29 cellular contexts compared by ENCODE assay signal in the genomic region with DNA sequence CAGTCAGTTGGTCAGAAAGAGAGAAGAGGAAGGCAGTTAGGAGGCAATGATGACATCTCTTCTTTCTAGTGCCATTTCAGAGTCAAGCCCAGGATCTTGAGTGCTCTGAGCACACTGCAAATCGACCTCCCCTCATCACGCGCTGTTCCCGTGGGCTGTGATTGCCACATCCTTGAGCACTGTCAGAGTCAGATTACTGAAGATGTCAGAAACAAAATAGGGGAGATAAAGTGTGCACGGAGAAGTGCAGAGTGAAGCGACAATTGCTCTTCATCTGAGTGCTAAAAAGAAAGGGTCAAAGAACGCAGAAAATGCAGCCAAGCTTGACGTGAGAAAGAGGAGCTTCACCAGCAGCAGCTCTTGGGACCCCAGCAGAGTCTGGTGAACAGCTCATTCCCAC.
DNase-seq lines count a peak whose midpoint lies in the region; ATAC-seq, FAIRE-seq and TF ChIP-seq lines count a peak whose summit lies in the region.
"Had no signal": no experiment of that assay in that cellular context is flagged by ENCODE, and none has a peak within 500 bp of the region (broad histone marks: within the 10 kb centered on the region; RNA-seq: fewer than 3 reads in every experiment).

No MANE protein-coding gene starts in this region.

- H3K9me3 Mint-ChIP-seq in nephron progenitor cell: peaks cover 28% of the 10 kb centered on the region

- no peaks in the 10 kb centered on the region for H3K36me3 Mint-ChIP-seq in nephron progenitor cell (ENCODE audit: low read depth)
- H3K36me3 Mint-ChIP-seq: T-cell had no signal

- H3K27me3 ChIP-seq in BLaER1 treated with 17β-estradiol and CSF1 and Interleukin-3, amounts not matched to agents 10 nM and 100 nM: no peaks in the 10 kb centered on the region
- H3K27me3 ChIP-seq: SJSA1 had no signal

- H3K9ac ChIP-seq in BLaER1 treated with 17β-estradiol and CSF1 and Interleukin-3, amounts not matched to agents 10 nM and 100 nM: no peak overlapping the region
- H3K9ac ChIP-seq: GM23248 had no signal

- peak; percentile 9 for DNase-seq in NCI-H187 treated with DMSO at 0.1 percent for 48 hours (lab: John Stamatoyannopoulos, UW)
- DNase-seq in RCC 7860 (ENCODE audit: low spot score): peak; percentile 63
- no peak for DNase-seq in nephron progenitor cell
- DNase-seq in NCI-H2227 treated with DMSO at 0.1 percent for 48 hours (lab: John Stamatoyannopoulos, UW): no peak
- no peak for DNase-seq in GM03348 (ENCODE audit: low spot score)
- DNase-seq in Kasumi-1 (lab: John Stamatoyannopoulos, UW): no peak
- DNase-seq: C1 segment of cervical spinal cord; CD4-positive, alpha-beta memory T cell; COR-L47; DMS53; GM23248; H7; HFFc6; IMR-90; KG1; NCI-H1092; NCI-H1417 treated with DMSO at 0.1 percent for 48 hours; NCI-H1694 treated with DMSO at 0.1 percent for 48 hours; NCI-H2081 treated with DMSO at 0.1 percent for 48 hours; NCI-H446; NCI-H526; NCI-H82; NK-92 treated with Interleukin-12 subunit alpha and Interleukin-12 subunit beta, amount 100 ng/mL, for 24 hours; OCI-M1; T-cell had no signal

- H3K4me1 Mint-ChIP-seq in nephron progenitor cell: peaks cover 20% of the 10 kb centered on the region
- H3K4me1 Mint-ChIP-seq: CD4-positive, alpha-beta memory T cell; T-cell had no signal

- no peak overlapping the region for H3K4me3 ChIP-seq in BLaER1 treated with 17β-estradiol and CSF1 and Interleukin-3, amounts not matched to agents 10 nM and 100 nM
- H3K4me3 ChIP-seq: GM23248, SJSA1 had no signal

- peaks cover 0 to 20% (median 17%) of the 10 kb centered on the region in 10 experiments; a peak in 16 of 20 replicates for H3K4me1 ChIP-seq in BLaER1 treated with 17β-estradiol and CSF1 and Interleukin-3, amounts not matched to agents 10 nM and 100 nM
- H3K4me1 ChIP-seq: SJSA1 had no signal

- H3K9me3 ChIP-seq in BLaER1 treated with 17β-estradiol and CSF1 and Interleukin-3, amounts not matched to agents 10 nM and 100 nM (replicated peaks in 1 of 11): peaks cover 4 to 21% (median 14%) of the 10 kb centered on the region in 11 experiments; a peak in 13 of 22 replicates
- H3K9me3 ChIP-seq: SJSA1 had no signal

- H4K20me1 ChIP-seq in BLaER1 treated with 17β-estradiol and CSF1 and Interleukin-3, amounts not matched to agents 10 nM and 100 nM: no peaks in the 10 kb centered on the region

- H3K27ac ChIP-seq in BLaER1 treated with 17β-estradiol and CSF1 and Interleukin-3, amounts not matched to agents 10 nM and 100 nM: no peak overlapping the region
- H3K27ac ChIP-seq: GM23248, SJSA1 had no signal

- TF ChIP-seq CTCF in nephron progenitor cell (IDR thresholded peaks at IDR 0.05): no peak

- H3K27ac Mint-ChIP-seq in nephron progenitor cell: peak overlapping the region; percentile 85
- H3K27ac Mint-ChIP-seq: CD4-positive, alpha-beta memory T cell; HFFc6; T-cell had no signal

- peaks cover 14% of the 10 kb centered on the region for H3K27me3 Mint-ChIP-seq in nephron progenitor cell (ENCODE audit: low read depth, poor library complexity)
- H3K27me3 Mint-ChIP-seq: CD4-positive, alpha-beta memory T cell; T-cell had no signal

- no peaks in the 10 kb centered on the region for H3K36me3 ChIP-seq in BLaER1 treated with 17β-estradiol and CSF1 and Interleukin-3, amounts not matched to agents 10 nM and 100 nM
- H3K36me3 ChIP-seq: SJSA1 had no signal

- ATAC-seq in HG03342 (IDR thresholded peaks at IDR 0.05; ENCODE audit: unreplicated experiment): no peak
- ATAC-seq: T-cell had no signal

- peak; percentile 85 for FAIRE-seq in RCC 7860 (lab: Jason Lieb, UNC)
- FAIRE-seq: A204.1 had no signal

- H3K4me2 ChIP-seq in BLaER1 treated with 17β-estradiol and CSF1 and Interleukin-3, amounts not matched to agents 10 nM and 100 nM: peak overlapping the region in 10 of 11 experiments; percentile 9 to 59 (median 44); a peak in 18 of 22 replicates

- peak overlapping the region; percentile 6 for H3K4me3 Mint-ChIP-seq in nephron progenitor cell
- H3K4me3 Mint-ChIP-seq: CD4-positive, alpha-beta memory T cell; HFFc6; T-cell had no signal

Comparison
In these comparisons a context has a peak if more than half of its experiments do, and no peak if none do; other contexts are left out.
1. DNase-seq: peak in NCI-H187 treated with DMSO at 0.1 percent for 48 hours (single experiment) and RCC 7860 (single experiment); none in nephron progenitor cell (single experiment), NCI-H2227 treated with DMSO at 0.1 percent for 48 hours (single experiment), GM03348 (single experiment) and Kasumi-1 (0 of 2).